Comparison of ENCODE assay signal across 17 cellular contexts in genomic region chr1:14113271-14113670, GRCh38.
"Had no signal": no experiment of that assay in that cellular context is flagged by ENCODE, and none has a peak within 500 bp of the region (broad histone marks: within the 10 kb centered on the region; RNA-seq: fewer than 3 reads in every experiment).

No MANE protein-coding gene starts in this region.

- H3K4me1 ChIP-seq: right atrium auricular region, suprapubic skin, upper lobe of right lung had no signal

- ATAC-seq: natural killer cell had no signal

- DNase-seq: cortex of kidney; effector CD8-positive, alpha-beta T cell; natural killer cell; stimulated activated CD4-positive, alpha-beta T cell treated with anti-CD3 and anti-CD28 coated beads, Interleukin-2, amount 100 ng/mL, for 48 hours; stimulated activated naive CD4-positive, alpha-beta T cell treated with Interleukin-2 at 50 U/mL for 16 hours had no signal

- H3K4me3 ChIP-seq: dorsolateral prefrontal cortex, gastroesophageal sphincter, mucosa of descending colon, ovary, right atrium auricular region, sigmoid colon, skin epidermis, suprapubic skin, tibial artery, upper lobe of right lung, vagina had no signal

- H3K27ac ChIP-seq: gastroesophageal sphincter, ovary, right atrium auricular region, skin epidermis, suprapubic skin, tibial artery, upper lobe of right lung, vagina had no signal

- H3K9me3 Mint-ChIP-seq: natural killer cell had no signal

- H3K9me3 ChIP-seq: gastroesophageal sphincter, mucosa of descending colon, ovary, right atrium auricular region, sigmoid colon, suprapubic skin, tibial artery, upper lobe of right lung, vagina had no signal

- H3K36me3 Mint-ChIP-seq: natural killer cell had no signal

- H3K36me3 ChIP-seq: gastroesophageal sphincter, ovary, right atrium auricular region, sigmoid colon, suprapubic skin, tibial artery, upper lobe of right lung, vagina had no signal

- H3K27me3 ChIP-seq: dorsolateral prefrontal cortex, gastroesophageal sphincter, ovary, right atrium auricular region, sigmoid colon, suprapubic skin, tibial artery, upper lobe of right lung, vagina had no signal

- H3K4me3 Mint-ChIP-seq: natural killer cell, neural crest cell had no signal

- H3K27ac Mint-ChIP-seq: natural killer cell had no signal
